ENCODE assay signal across 21 cellular contexts in genomic region chr11:69664901-69665300, GRCh38. TPM values are rescaled to one million over a fixed set of nuclear protein-coding genes. Genes with fewer than 3 reads are reported as not detected.
DNase-seq lines count a peak whose midpoint lies in the region; ATAC-seq, FAIRE-seq and TF ChIP-seq lines count a peak whose summit lies in the region.
"Had no signal": no experiment of that assay in that cellular context is flagged by ENCODE, and none has a peak within 500 bp of the region (broad histone marks: within the 10 kb centered on the region; RNA-seq: fewer than 3 reads in every experiment).

No MANE protein-coding gene starts in this region.

- H3K27me3 Mint-ChIP-seq in CD4-positive, CD25-positive, alpha-beta regulatory T cell: no peaks in the 10 kb centered on the region

- H3K4me3 ChIP-seq in CD4-positive, CD25-positive, alpha-beta regulatory T cell (ENCODE audit: low read depth, low read length): no peak overlapping the region
- H3K4me3 ChIP-seq in kidney (ENCODE audit: low read length in 2 of 2): no peak overlapping the region
- no peak overlapping the region for H3K4me3 ChIP-seq in suprapubic skin
- H3K4me3 ChIP-seq: A549, GM23248 had no signal

- H3K27ac ChIP-seq in CD4-positive, CD25-positive, alpha-beta regulatory T cell (ENCODE audit: insufficient read depth, low read length, poor library complexity, severe bottlenecking): no peak overlapping the region
- no peak overlapping the region for H3K27ac ChIP-seq in kidney (ENCODE audit: low read depth in 2 of 2, low read length in 2 of 2)
- H3K27ac ChIP-seq in suprapubic skin: no peak overlapping the region
- H3K27ac ChIP-seq: A549, GM23248 had no signal

- no peak for ATAC-seq in CD4-positive, CD25-positive, alpha-beta regulatory T cell (ENCODE audit: low read depth in 2 of 2)
- ATAC-seq in HG02798 (IDR thresholded peaks at IDR 0.05; ENCODE audit: poor library complexity, unreplicated experiment): no peak
- ATAC-seq: A549, HCT116 had no signal

- peak overlapping the region in 2 of 3 donors; percentile 20 to 49 for H3K27ac Mint-ChIP-seq in CD4-positive, CD25-positive, alpha-beta regulatory T cell

- WGBS in suprapubic skin: 89% methylated on average over 8 of the region's 8 CpGs

- intact Hi-C loops in kidney (cut with DNase I): no loop called here

- no peaks in the 10 kb centered on the region for H3K9me3 Mint-ChIP-seq in CD4-positive, CD25-positive, alpha-beta regulatory T cell

- no peaks in the 10 kb centered on the region for H3K4me1 ChIP-seq in CD4-positive, CD25-positive, alpha-beta regulatory T cell (ENCODE audit: control insufficient read depth, insufficient read depth, low read length, poor library complexity, severe bottlenecking)
- H3K4me1 ChIP-seq in kidney (ENCODE audit: control insufficient read depth in 1 of 2, insufficient read depth in 1 of 2, low read depth in 1 of 2, low read length in 2 of 2) (no peaks in the 10 kb centered on the region), suprapubic skin (peaks cover 13% of the 10 kb centered on the region)

- no peaks in the 10 kb centered on the region for H3K27me3 ChIP-seq in CD4-positive, CD25-positive, alpha-beta regulatory T cell (ENCODE audit: control insufficient read depth, insufficient read depth, low read length)
- no peaks in the 10 kb centered on the region for H3K27me3 ChIP-seq in suprapubic skin

- DNase-seq in activated effector memory CD4-positive, alpha-beta T cell treated with anti-CD3 and anti-CD28 coated beads, Interleukin-2, amount 50 U/mL, for 16 hours: peak; percentile 49
- no peak for DNase-seq in activated effector memory CD4-positive, alpha-beta T cell treated with Interleukin-2 at 50 U/mL for 16 hours
- no peak for DNase-seq in CD4-positive, CD25-positive, alpha-beta regulatory T cell
- DNase-seq in kidney (peak; percentile 34), suprapubic skin (ENCODE audit: low spot score in 2 of 2) (peak; percentile 32 to 69), NCI-H2171 (lab: John Stamatoyannopoulos, UW) (no peak)
- DNase-seq: COR-L47, GM23248, KBM-7, MV-4-11, NCI-H1417 treated with DMSO at 0.1 percent for 48 hours, NCI-H1930, NCI-H446, NCI-H69 had no signal

- no peak for TF ChIP-seq EP300 in suprapubic skin (IDR thresholded peaks at IDR 0.05)

- FAIRE-seq in kidney (lab: Jason Lieb, UNC): no peak
- FAIRE-seq: A549, GM12892, RCC 7860 had no signal

- H3K36me3 Mint-ChIP-seq in CD4-positive, CD25-positive, alpha-beta regulatory T cell: peaks cover 25% of the 10 kb centered on the region

- H3K9me3 ChIP-seq in CD4-positive, CD25-positive, alpha-beta regulatory T cell (ENCODE audit: control insufficient read depth in 2 of 2, low read length in 2 of 2): no peaks in the 10 kb centered on the region
- H3K9me3 ChIP-seq in kidney (ENCODE audit: control insufficient read depth in 1 of 2, low read length in 2 of 2): no peaks in the 10 kb centered on the region
- H3K9me3 ChIP-seq in suprapubic skin: no peaks in the 10 kb centered on the region
- H3K9me3 ChIP-seq: A549 had no signal

- no peak overlapping the region for H3K9ac ChIP-seq in kidney (ENCODE audit: low read length in 2 of 2)
- H3K9ac ChIP-seq: GM23248 had no signal

- no peak for TF ChIP-seq CTCF in kidney (IDR thresholded peaks at IDR 0.05; ENCODE audit: borderline replicate concordance, extremely low read depth, insufficient read depth)
- TF ChIP-seq CTCF in suprapubic skin (IDR thresholded peaks at IDR 0.05): no peak

- H3K4me3 Mint-ChIP-seq in CD4-positive, CD25-positive, alpha-beta regulatory T cell: no peak overlapping the region
- H3K4me3 Mint-ChIP-seq: CD14-positive monocyte had no signal

- no peak for TF ChIP-seq POLR2A in suprapubic skin (IDR thresholded peaks at IDR 0.05)

- H3K36me3 ChIP-seq in CD4-positive, CD25-positive, alpha-beta regulatory T cell (ENCODE audit: control insufficient read depth, insufficient read depth, low read length): peaks cover 55% of the 10 kb centered on the region
- H3K36me3 ChIP-seq in kidney (ENCODE audit: control insufficient read depth in 1 of 2, insufficient read depth in 2 of 2, low read length in 2 of 2) (peaks cover 2 to 11% of the 10 kb centered on the region in 2 donors), suprapubic skin (peaks cover 41% of the 10 kb centered on the region)

- H3K4me1 Mint-ChIP-seq in CD4-positive, CD25-positive, alpha-beta regulatory T cell: peaks cover 0 to 9% (median 5%) of the 10 kb centered on the region in 4 donors

RNA-seq across cellular contexts. Expression of gene LTO1, which starts 10.3 kb away (rescaled TPM):
- total RNA-seq in CD4-positive, CD25-positive, alpha-beta regulatory T cell: 37.6 TPM
- polyA plus RNA-seq in CD4-positive, CD25-positive, alpha-beta regulatory T cell: 10 to 100 TPM; 15.5 to 23.3 (median 17.6) TPM
- total RNA-seq in kidney: 21.9 TPM
- polyA plus RNA-seq in kidney (ENCODE audit: insufficient read depth, low read depth, low replicate concordance): 14.6 TPM
- total RNA-seq in suprapubic skin: 10 to 100 TPM; 20.6 to 41.4 (median 22.7) TPM

RNA-seq across cellular contexts. Expression of gene CCND1, which starts 23.9 kb away (rescaled TPM):
- total RNA-seq in CD4-positive, CD25-positive, alpha-beta regulatory T cell: 3.6 TPM
- polyA plus RNA-seq in CD4-positive, CD25-positive, alpha-beta regulatory T cell: under 1 TPM in 2 of 4 donors, not detected in 2; 0.17 to 0.65 TPM
- total RNA-seq in kidney (142 TPM), suprapubic skin (100 to 1,000 TPM; 161 to 340 (median 270) TPM)
- polyA plus RNA-seq in kidney (ENCODE audit: insufficient read depth, low read depth, low replicate concordance): 37.6 TPM
- polyA plus RNA-seq: CD14-positive monocyte had no signal

RNA-seq across cellular contexts. Expression of gene FGF19, which starts 38.9 kb away (rescaled TPM):
- not detected for total RNA-seq in CD4-positive, CD25-positive, alpha-beta regulatory T cell
- polyA plus RNA-seq in CD4-positive, CD25-positive, alpha-beta regulatory T cell: not detected
- total RNA-seq in kidney (not detected), suprapubic skin (not detected)
- polyA plus RNA-seq in kidney (ENCODE audit: insufficient read depth, low read depth, low replicate concordance): not detected
- total RNA-seq: Daoy, GM23248 had no signal
- polyA plus RNA-seq: CD14-positive monocyte, GM23248 had no signal

Comparison
In these comparisons a context has a peak if more than half of its experiments do, and no peak if none do; other contexts are left out.
1. DNase-seq: peak in activated effector memory CD4-positive, alpha-beta T cell treated with anti-CD3 and anti-CD28 coated beads, Interleukin-2, amount 50 U/mL, for 16 hours (single experiment), kidney (single experiment) and suprapubic skin (2 of 2); none in activated effector memory CD4-positive, alpha-beta T cell treated with Interleukin-2 at 50 U/mL for 16 hours (single experiment), CD4-positive, CD25-positive, alpha-beta regulatory T cell (0 of 3) and NCI-H2171 (single experiment).
2. RNA of gene CCND1, which starts 23.9 kb away (total RNA-seq): 161 to 340 TPM in suprapubic skin and 142 TPM in kidney (single experiment); 3.6 TPM in CD4-positive, CD25-positive, alpha-beta regulatory T cell (single experiment); every median in the first group is over 10 times any median in the second.